ENCODE assay signal across 13 cellular contexts in genomic region chr10:43380610-43381222, GRCh38. TPM values are rescaled to one million over a fixed set of nuclear protein-coding genes. Genes with fewer than 3 reads are reported as not detected.
A peak's percentile ranks its signal among the peaks of the same experiment; 100 is the strongest.
DNase-seq lines count a peak whose midpoint lies in the region; ATAC-seq, FAIRE-seq and TF ChIP-seq lines count a peak whose summit lies in the region.
"Had no signal": no experiment of that assay in that cellular context is flagged by ENCODE, and none has a peak within 500 bp of the region (broad histone marks: within the 10 kb centered on the region; RNA-seq: fewer than 3 reads in every experiment).

No MANE protein-coding gene starts in this region.

- CTCF ChIA-PET in A549 (lab: Yijun Ruan, JAX) (interaction anchor here (0.8 to 3.4 kb wide), 10 partner anchors 8 to 88 kb away, joined by 3 to 10 read pairs (median 4); no protein-coding TSS in a partner anchor), OCI-LY7 (lab: Charles Lee; ENCODE audit: unreplicated experiment) (no interaction called here)

- TF ChIP-seq EP300 in A549 (IDR thresholded peaks at IDR 0.05): no peak

- peak overlapping the region; percentile 79 to 80 for H3K27ac ChIP-seq in A549
- H3K27ac ChIP-seq in OCI-LY7 (ENCODE audit: low read depth, low read length, poor library complexity, severe bottlenecking): no peak overlapping the region

- TF ChIP-seq RAD21 in A549 (conservative IDR thresholded peaks at IDR 0.05 in 1 of 2, IDR thresholded peaks at IDR 0.05 in 1 of 2): no peak

- no peak for TF ChIP-seq POLR2A in A549 (IDR thresholded peaks at IDR 0.05; ENCODE audit: low read length)

- H4K20me1 ChIP-seq in OCI-LY7 (ENCODE audit: insufficient read depth, low read length): peaks cover 12% of the 10 kb centered on the region; the same call in 1 of the 2 replicates

- no peak overlapping the region for H2AFZ ChIP-seq in OCI-LY7 (ENCODE audit: low read length)

- peaks cover 4% of the 10 kb centered on the region; the same call in 1 of the 2 replicates for H3K79me2 ChIP-seq in OCI-LY7 (ENCODE audit: insufficient read depth, low read depth, low read length)

- H3K36me3 ChIP-seq in OCI-LY7 (ENCODE audit: insufficient read depth, low read length): peaks cover 16% of the 10 kb centered on the region

- POLR2A ChIA-PET in A549 (lab: Yijun Ruan, JAX): interaction anchor here (0.8 kb wide), 1 partner anchor 16 kb away, joined by 4 read pairs; no protein-coding TSS in a partner anchor
- POLR2A ChIA-PET in OCI-LY7 (lab: Charles Lee): interaction anchor here (0.5 to 1.1 kb wide), 5 partner anchors 14 to 68 kb away, joined by 5 to 8 read pairs (median 7); no protein-coding TSS in a partner anchor

- H3K4me1 ChIP-seq in A549 (peaks cover 28% of the 10 kb centered on the region), OCI-LY7 (ENCODE audit: insufficient read depth, low read length, poor library complexity, severe bottlenecking) (no peaks in the 10 kb centered on the region)

- no peak; the same call in 2 of the 3 replicates for TF ChIP-seq CTCF in A549 (IDR thresholded peaks at IDR 0.05)
- TF ChIP-seq CTCF in OCI-LY7 (conservative IDR thresholded peaks at IDR 0.05; ENCODE audit: low read length): peak; percentile 54

- H3K9me2 ChIP-seq in OCI-LY7 (ENCODE audit: insufficient read depth, low read length): no peaks in the 10 kb centered on the region

- peak overlapping the region; percentile 18; the same call in 2 of the 3 replicates for H3K4me2 ChIP-seq in A549
- H3K4me2 ChIP-seq in OCI-LY7 (ENCODE audit: low read length): no peak overlapping the region

- WGBS in A549 (ENCODE audit: missing lambda C conversion rate): 80% methylated on average over 5 of the region's 5 CpGs

- no TSS peak for BruUV-seq in OCI-LY7 (replicated peaks; lab: Mats Ljungman, UMichigan)

- H3K9me3 ChIP-seq in A549 (no peaks in the 10 kb centered on the region), OCI-LY7 (ENCODE audit: low read length) (no peaks in the 10 kb centered on the region)

- peak; percentile 60 to 63 for DNase-seq in A549 (ENCODE audit: low read depth in 1 of 2, low spot score in 1 of 2)
- DNase-seq in EH (ENCODE audit: low read depth): peak; percentile 21
- DNase-seq in OCI-LY7 (ENCODE audit: low spot score): peak; percentile 65
- no peak for DNase-seq in RPMI8226
- DNase-seq in stimulated activated naive CD4-positive, alpha-beta T cell treated with Interleukin-2 at 50 U/mL for 16 hours (lab: John Stamatoyannopoulos, UW): no peak
- DNase-seq: KBM-7, NCI-H748 treated with DMSO at 0.1 percent for 48 hours, T1000 had no signal

- intact Hi-C loops in OCI-LY7 (cut with micrococcal nuclease; ENCODE audit: unreplicated experiment): no loop called here

- peak; percentile 58 to 67 for ATAC-seq in A549
- no peak for ATAC-seq in HG03108 (IDR thresholded peaks at IDR 0.05; ENCODE audit: unreplicated experiment)
- ATAC-seq in HG02610 (IDR thresholded peaks at IDR 0.05; ENCODE audit: unreplicated experiment): no peak
- ATAC-seq: left lobe of liver had no signal

- no peak for FAIRE-seq in A549 (lab: Jason Lieb, UNC)
- FAIRE-seq in endometrium (lab: Jason Lieb, UNC): peak; percentile 70
- FAIRE-seq: D721Med had no signal

- H3K4me3 ChIP-seq in A549 (no peak overlapping the region), OCI-LY7 (ENCODE audit: low read depth, low read length, poor library complexity, severe bottlenecking) (no peak overlapping the region)

TF ChIP-seq in A549, 52 proteins besides CTCF, POLR2A, EP300 and RAD21:
- TF ChIP-seq EHF (CRISPR knock-in tag; IDR thresholded peaks at IDR 0.05) (no peak), CEBPB (IDR thresholded peaks at IDR 0.05) (peak in 1 of 2 experiments; percentile 65; a peak in 2 of 4 replicates), CBX2 (IDR thresholded peaks at IDR 0.05; ENCODE audit: borderline replicate concordance, low read depth) (no peak)

RNA-seq across cellular contexts. Expression of gene FXYD4, which starts 9.3 kb away (rescaled TPM):
- not detected in 2 replicates for polyA plus RNA-seq in A549 (2011; rRNA removed)
- not detected in 2 replicates for polyA plus RNA-seq in A549 (2012; cell fraction: cytosol; rRNA removed)
- polyA plus RNA-seq in A549 (2012; cell fraction: nucleus; rRNA removed): not detected in 2 replicates
- not detected in 3 replicates for polyA plus RNA-seq in A549 (2017; fragmentation: RNase III; extraction: RNeasy Plus Mini Kit Qiagen cat#74134 plus additional on column Dnase treatment)
- not detected in 2 replicates for polyA minus RNA-seq in A549 (2011; rRNA and poly(A)+ RNA removed)
- not detected in 2 replicates for total RNA-seq in OCI-LY7 (2014; rRNA removed; shearing (Covaris generic))
- not detected in 2 replicates for total RNA-seq in OCI-LY7 (2022)
- total RNA-seq: left lobe of liver had no signal

RNA-seq across cellular contexts. Expression of gene HNRNPF, which starts 28.3 kb away (rescaled TPM):
- 198 and 271 TPM in 2 replicates for polyA plus RNA-seq in A549 (2011; rRNA removed)
- polyA plus RNA-seq in A549 (2012; cell fraction: cytosol; rRNA removed): 236 and 250 TPM in 2 replicates
- 275 and 276 TPM in 2 replicates for polyA plus RNA-seq in A549 (2012; cell fraction: nucleus; rRNA removed)
- 217 to 228 TPM (median 221 TPM) in 3 replicates for polyA plus RNA-seq in A549 (2017; fragmentation: RNase III; extraction: RNeasy Plus Mini Kit Qiagen cat#74134 plus additional on column Dnase treatment)
- polyA minus RNA-seq in A549 (2011; rRNA and poly(A)+ RNA removed): 220 and 241 TPM in 2 replicates
- total RNA-seq in OCI-LY7 (2014; rRNA removed; shearing (Covaris generic)): 280 and 354 TPM in 2 replicates
- 286 and 340 TPM in 2 replicates for total RNA-seq in OCI-LY7 (2022)

RNA-seq across cellular contexts. Expression of gene ZNF487, which starts 56.2 kb away (rescaled TPM):
- polyA plus RNA-seq in A549 (2011; rRNA removed): 7.2 and 9.4 TPM in 2 replicates
- 5.9 and 6.8 TPM in 2 replicates for polyA plus RNA-seq in A549 (2012; cell fraction: cytosol; rRNA removed)
- 4.3 and 5.4 TPM in 2 replicates for polyA plus RNA-seq in A549 (2012; cell fraction: nucleus; rRNA removed)
- polyA plus RNA-seq in A549 (2017; fragmentation: RNase III; extraction: RNeasy Plus Mini Kit Qiagen cat#74134 plus additional on column Dnase treatment): 3.7 to 4.9 TPM (median 4.3 TPM) in 3 replicates
- polyA minus RNA-seq in A549 (2011; rRNA and poly(A)+ RNA removed): 3.0 and 4.7 TPM in 2 replicates
- 6.5 and 8.1 TPM in 2 replicates for total RNA-seq in OCI-LY7 (2014; rRNA removed; shearing (Covaris generic))
- 3.5 and 5.0 TPM in 2 replicates for total RNA-seq in OCI-LY7 (2022)

Comparison
In these comparisons a context has a peak if more than half of its experiments do, and no peak if none do; other contexts are left out.
1. ATAC-seq: peak in A549 (2 of 2); none in HG03108 (single experiment) and HG02610 (single experiment).
2. DNase-seq: peak in A549 (2 of 2), EH (single experiment) and OCI-LY7 (single experiment); none in RPMI8226 (single experiment) and stimulated activated naive CD4-positive, alpha-beta T cell treated with Interleukin-2 at 50 U/mL for 16 hours (single experiment).